ENCODE assay signal across 9 cellular contexts in genomic region chr19:7069904-7070226, GRCh38. TPM values are rescaled to one million over a fixed set of nuclear protein-coding genes. Genes with fewer than 3 reads are reported as not detected.
DNase-seq lines count a peak whose midpoint lies in the region; ATAC-seq and TF ChIP-seq lines count a peak whose summit lies in the region.
"Had no signal": no experiment of that assay in that cellular context is flagged by ENCODE, and none has a peak within 500 bp of the region (broad histone marks: within the 10 kb centered on the region; RNA-seq: fewer than 3 reads in every experiment).

No MANE protein-coding gene starts in this region.

- peaks cover 2% of the 10 kb centered on the region for H3K9me3 Mint-ChIP-seq in activated B cell treated with CpG ODN at 0.5 μM for 24 hours

- H3K4me1 Mint-ChIP-seq in activated B cell treated with CpG ODN at 0.5 μM for 24 hours, result peaks cover 17% of the 10 kb centered on the region

- peak overlapping the region; percentile 96 for H3K4me2 ChIP-seq in smooth muscle cell

- H3K36me3 Mint-ChIP-seq in activated B cell treated with CpG ODN at 0.5 μM for 24 hours (ENCODE audit: low read depth), result peaks cover 37% of the 10 kb centered on the region

- no peaks in the 10 kb centered on the region for H3K27me3 ChIP-seq in left ventricle myocardium inferior (ENCODE audit: low read depth)
- no peaks in the 10 kb centered on the region for H3K27me3 ChIP-seq in right cardiac atrium (ENCODE audit: control insufficient read depth, insufficient read depth)
- H3K27me3 ChIP-seq in smooth muscle cell (ENCODE audit: low read depth), result no peaks in the 10 kb centered on the region

- POLR2A ChIA-PET in activated B cell treated with CpG ODN at 0.5 μM for 24 hours (lab: Charles Lee), result interaction anchor here (0.6 to 2.3 kb wide), 17 partner anchors 8 to 1444 kb away, joined by 3 to 45 read pairs (median 5); partner anchors contain the start of genes ARHGEF18, KHSRP, MCOLN1 and NDUFA7

- TF ChIP-seq CTCF in left ventricle myocardium inferior (IDR thresholded peaks at IDR 0.05; ENCODE audit: borderline replicate concordance) (no peak), activated B cell treated with CpG ODN at 0.5 μM for 24 hours (IDR thresholded peaks at IDR 0.05) (no peak), smooth muscle cell (IDR thresholded peaks at IDR 0.05; ENCODE audit: borderline replicate concordance, insufficient read depth, poor library complexity, severe bottlenecking) (no peak)

- intact Hi-C loops in left ventricle myocardium inferior (cut with micrococcal nuclease) (no loop called here), left ventricle myocardium superior (cut with micrococcal nuclease) (no loop called here), activated B cell treated with CpG ODN at 0.5 μM for 24 hours (cut with micrococcal nuclease) (loop anchor here (1.0 kb wide), 1 partner anchor 29 kb away; no protein-coding TSS in a partner anchor), right cardiac atrium (cut with DNase I) (no loop called here)

- no peaks in the 10 kb centered on the region for H4K20me1 ChIP-seq in smooth muscle cell (ENCODE audit: low read depth)

- ATAC-seq in left ventricle myocardium superior (no peak), activated B cell treated with CpG ODN at 0.5 μM for 24 hours (ENCODE audit: low read depth) (no peak), right cardiac atrium (no peak)

- peak overlapping the region; percentile 60 for H3K9ac ChIP-seq in smooth muscle cell (ENCODE audit: low read depth)

- H3K27ac ChIP-seq in left ventricle myocardium inferior (replicated peaks), result peak overlapping the region; percentile 92
- no peak overlapping the region for H3K27ac ChIP-seq in right cardiac atrium (ENCODE audit: low read length)
- H3K27ac ChIP-seq in smooth muscle cell (ENCODE audit: low read depth), result peak overlapping the region; percentile 15

- peaks cover 43% of the 10 kb centered on the region for H3K36me3 ChIP-seq in left ventricle myocardium inferior
- H3K36me3 ChIP-seq in smooth muscle cell (ENCODE audit: low read depth), result peaks cover 9% of the 10 kb centered on the region

- H3K27ac Mint-ChIP-seq in activated B cell treated with CpG ODN at 0.5 μM for 24 hours, result peak overlapping the region; percentile 92

- peak overlapping the region; percentile 93 for H3K4me3 Mint-ChIP-seq in activated B cell treated with CpG ODN at 0.5 μM for 24 hours

- H3K4me3 ChIP-seq in left ventricle myocardium inferior (peak overlapping the region; percentile 96), right cardiac atrium (ENCODE audit: low read length) (peak overlapping the region; percentile 86), smooth muscle cell (peak overlapping the region; percentile 87)

- no peak for DNase-seq in left ventricle myocardium inferior
- no peak for DNase-seq in left ventricle myocardium superior
- no peak for DNase-seq in activated B cell treated with CpG ODN at 0.5 μM for 24 hours
- no peak for DNase-seq in right cardiac atrium
- DNase-seq in smooth muscle cell (lab: John Stamatoyannopoulos, UW; ENCODE audit: unreplicated experiment), result no peak
- DNase-seq in NCI-H524 treated with DMSO at 0.1 percent for 48 hours (lab: John Stamatoyannopoulos, UW), result no peak
- DNase-seq in activated CD8-positive, alpha-beta memory T cell treated with anti-CD3 and anti-CD28 coated beads, Interleukin-2, amount 50 U/mL, for 48 hours, result no peak
- DNase-seq in SIG-M5 (lab: John Stamatoyannopoulos, UW), result no peak

- H3K79me2 ChIP-seq in smooth muscle cell (ENCODE audit: low read depth), result peaks cover 10% of the 10 kb centered on the region

- under 1% methylated on average over 12 of the region's 12 CpGs for WGBS in right cardiac atrium
- WGBS in smooth muscle cell (ENCODE audit: low lambda C conversion rate), result 4% methylated on average over 12 of the region's 12 CpGs

- H3K27me3 Mint-ChIP-seq in activated B cell treated with CpG ODN at 0.5 μM for 24 hours, result no peaks in the 10 kb centered on the region

- H3F3A ChIP-seq in smooth muscle cell (ENCODE audit: low read depth), result peaks cover 8% of the 10 kb centered on the region

- peaks cover 16% of the 10 kb centered on the region for H3K4me1 ChIP-seq in left ventricle myocardium inferior
- H3K4me1 ChIP-seq in right cardiac atrium (ENCODE audit: control insufficient read depth, insufficient read depth, low read length), result peaks cover 3% of the 10 kb centered on the region
- H3K4me1 ChIP-seq in smooth muscle cell (ENCODE audit: low read depth), result peaks cover 5% of the 10 kb centered on the region

- peak overlapping the region; percentile 93 for H2AFZ ChIP-seq in smooth muscle cell (ENCODE audit: low read depth)

- CTCF ChIA-PET in activated B cell treated with CpG ODN at 0.5 μM for 24 hours (lab: Charles Lee), result interaction anchor here (1.1 to 1.2 kb wide), 2 partner anchors 271 to 275 kb away, joined by 3 to 6 read pairs; no protein-coding TSS in a partner anchor

- peaks cover 7% of the 10 kb centered on the region for H3K9me3 ChIP-seq in left ventricle myocardium inferior (replicated peaks)
- peaks cover 2% of the 10 kb centered on the region for H3K9me3 ChIP-seq in right cardiac atrium (ENCODE audit: control insufficient read depth, low read length)
- no peaks in the 10 kb centered on the region for H3K9me3 ChIP-seq in smooth muscle cell (replicated peaks; ENCODE audit: low read depth)

RNA-seq across cellular contexts. Expression of gene ZNF557, which starts 0.4 kb away (rescaled TPM):
- total RNA-seq in left ventricle myocardium inferior (3.5 TPM), left ventricle myocardium superior (3.2 TPM), activated B cell treated with CpG ODN at 0.5 μM for 24 hours (21.8 and 22.6 TPM in 2 replicates), right cardiac atrium (1 to 10 TPM; 4.8 to 5.8 (median 5.0) TPM), smooth muscle cell (9.4 and 9.7 TPM in 2 replicates)
- polyA plus RNA-seq in right cardiac atrium (2.3 TPM), smooth muscle cell (3.8 and 4.2 TPM in 2 replicates)

RNA-seq across cellular contexts. Expression of gene MBD3L3, which starts 11.4 kb away (rescaled TPM):
- total RNA-seq in left ventricle myocardium inferior (not detected), left ventricle myocardium superior (not detected), activated B cell treated with CpG ODN at 0.5 μM for 24 hours (not detected in 2 replicates), right cardiac atrium (not detected), smooth muscle cell (not detected in 2 replicates)
- polyA plus RNA-seq in right cardiac atrium (not detected), smooth muscle cell (not detected in 2 replicates)
- total RNA-seq: frontal cortex had no signal

RNA-seq across cellular contexts. Expression of gene MBD3L2, which starts 20.7 kb away (rescaled TPM):
- not detected for total RNA-seq in left ventricle myocardium inferior
- not detected for total RNA-seq in left ventricle myocardium superior
- not detected in 2 replicates for total RNA-seq in activated B cell treated with CpG ODN at 0.5 μM for 24 hours
- total RNA-seq in right cardiac atrium, result not detected
- not detected for polyA plus RNA-seq in right cardiac atrium
- not detected in 2 replicates for total RNA-seq in smooth muscle cell
- polyA plus RNA-seq in smooth muscle cell, result not detected in 2 replicates
- total RNA-seq: frontal cortex had no signal

RNA-seq across cellular contexts. Expression of gene MBD3L4, which starts 29.9 kb away (rescaled TPM):
- not detected for total RNA-seq in left ventricle myocardium inferior
- total RNA-seq in left ventricle myocardium superior, result not detected
- total RNA-seq in activated B cell treated with CpG ODN at 0.5 μM for 24 hours, result not detected in 2 replicates
- not detected for total RNA-seq in right cardiac atrium
- polyA plus RNA-seq in right cardiac atrium, result not detected
- total RNA-seq in smooth muscle cell, result not detected in 2 replicates
- not detected in 2 replicates for polyA plus RNA-seq in smooth muscle cell
- total RNA-seq: frontal cortex had no signal

RNA-seq across cellular contexts. Expression of gene MBD3L5, which starts 39.5 kb away (rescaled TPM):
- total RNA-seq in left ventricle myocardium inferior, result not detected
- total RNA-seq in left ventricle myocardium superior, result not detected
- total RNA-seq in activated B cell treated with CpG ODN at 0.5 μM for 24 hours, result not detected in 2 replicates
- not detected for total RNA-seq in right cardiac atrium
- not detected for polyA plus RNA-seq in right cardiac atrium
- not detected in 2 replicates for total RNA-seq in smooth muscle cell
- polyA plus RNA-seq in smooth muscle cell, result not detected in 2 replicates
- total RNA-seq: frontal cortex had no signal
